8 cellular contexts compared by ENCODE assay signal in genomic region chr7:41940760-41941343, GRCh38.
DNase-seq lines count a peak whose midpoint lies in the region; ATAC-seq, FAIRE-seq and TF ChIP-seq lines count a peak whose summit lies in the region.

No MANE protein-coding gene starts in this region.

- peak; percentile 70 for ATAC-seq in HG02763 (IDR thresholded peaks at IDR 0.05; ENCODE audit: unreplicated experiment)

- H3K36me3 ChIP-seq in brain microvascular endothelial cell (replicated peaks): no peaks in the 10 kb centered on the region

- peak; percentile 49 for FAIRE-seq in A204.1 (lab: Jason Lieb, UNC)

- DNase-seq in GM13976 (ENCODE audit: low spot score) (peak; percentile 73), NCI-H1105 treated with DMSO at 0.1 percent for 48 hours (lab: John Stamatoyannopoulos, UW) (peak; percentile 60), T1000 (lab: John Stamatoyannopoulos, UW) (peak; percentile 7), brain microvascular endothelial cell (peak; percentile 69), iris pigment epithelial cell (ENCODE audit: low read depth) (peak; percentile 78)
- DNase-seq in stimulated activated CD4-positive, alpha-beta T cell treated with anti-CD3 and anti-CD28 coated beads, Interleukin-1b, Interleukin-23, amount 100 ng/mL, for 4 hours (ENCODE audit: low read depth in 2 of 2): peak; percentile 26 to 29

- no peak overlapping the region for H3K27ac ChIP-seq in brain microvascular endothelial cell

- no peaks in the 10 kb centered on the region for H3K27me3 ChIP-seq in brain microvascular endothelial cell (replicated peaks)

- in situ Hi-C loops in GM13976 (cut with MboI; ENCODE audit: low sequenced_read_pairs, unreplicated experiment) (no loop called here), brain microvascular endothelial cell (cut with HindIII; ENCODE audit: low pct_ligation_motif_present, low sequenced_read_pairs) (no loop called here)

- no peak overlapping the region for H3K4me3 ChIP-seq in brain microvascular endothelial cell (ENCODE audit: low read depth, low read length)

- TF ChIP-seq CTCF in GM13976 (IDR thresholded peaks at IDR 0.05; ENCODE audit: borderline replicate concordance, control extremely low read depth, extremely low read depth, insufficient read depth, missing control alignments): peak; percentile 84
- peak; percentile 84 for TF ChIP-seq CTCF in brain microvascular endothelial cell (IDR thresholded peaks at IDR 0.05; ENCODE audit: low read depth, low read length, missing control alignments)

Comparison
In these comparisons a context has a peak if more than half of its experiments do, and no peak if none do; other contexts are left out.
1. DNase-seq: peak in every context shown above with its lines; median percentile 78 in iris pigment epithelial cell; 73 in GM13976; 69 in brain microvascular endothelial cell; 60 in NCI-H1105 treated with DMSO at 0.1 percent for 48 hours; 28 in stimulated activated CD4-positive, alpha-beta T cell treated with anti-CD3 and anti-CD28 coated beads, Interleukin-1b, Interleukin-23, amount 100 ng/mL, for 4 hours; 7 in T1000.